19 cellular contexts compared by ENCODE assay signal in the genomic region with DNA sequence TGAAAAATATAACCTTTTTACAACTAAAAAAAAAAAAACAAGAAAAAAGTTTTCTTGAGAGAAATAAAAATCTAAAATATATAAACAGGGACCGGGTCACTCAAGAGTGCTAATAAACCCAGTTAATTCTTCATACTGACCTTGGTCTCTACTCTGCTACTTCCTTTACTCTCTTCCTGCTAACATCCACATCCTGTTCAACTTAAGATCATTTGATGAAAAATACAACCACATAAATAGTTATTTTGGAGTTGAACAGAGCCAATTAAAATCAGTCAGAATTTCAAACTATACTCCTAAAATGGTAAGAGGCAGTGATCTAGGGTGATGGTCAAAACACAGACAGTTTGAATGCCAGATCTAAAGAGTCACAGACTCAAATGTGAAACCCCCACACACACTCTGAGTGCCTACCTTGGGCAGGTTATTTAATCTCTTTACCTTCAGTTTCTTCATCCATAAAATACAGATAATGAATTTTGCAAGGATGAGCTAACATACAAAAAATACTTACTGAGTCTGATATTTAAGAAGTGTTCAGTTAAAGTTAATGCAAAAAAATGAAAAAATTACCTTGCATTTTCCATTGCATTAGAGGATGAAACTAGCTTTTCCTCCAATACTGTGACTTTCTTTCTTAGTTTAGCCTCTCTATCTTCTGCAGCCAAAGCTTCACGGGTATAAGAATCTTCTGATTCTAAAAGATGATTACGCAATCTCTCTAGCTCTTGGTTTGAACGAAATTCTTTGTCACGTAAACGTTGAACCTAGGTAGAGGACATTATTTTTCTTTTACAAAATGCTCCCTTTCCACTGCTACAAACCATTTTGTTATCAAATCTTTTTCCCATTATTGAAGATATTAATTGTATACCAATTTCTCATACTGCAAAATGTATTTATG. TPM values are rescaled to one million over a fixed set of nuclear protein-coding genes. Genes with fewer than 3 reads are reported as not detected.
DNase-seq lines count a peak whose midpoint lies in the region; ATAC-seq, FAIRE-seq and TF ChIP-seq lines count a peak whose summit lies in the region.
"Had no signal": no experiment of that assay in that cellular context is flagged by ENCODE, and none has a peak within 500 bp of the region (broad histone marks: within the 10 kb centered on the region; RNA-seq: fewer than 3 reads in every experiment).

No MANE protein-coding gene starts in this region.

- H2AFZ ChIP-seq in GM23338 = no peak overlapping the region
- no peak overlapping the region for H2AFZ ChIP-seq in HepG2 (ENCODE audit: low read length)

- H3K4me3 ChIP-seq in CD8-positive, alpha-beta T cell (ENCODE audit: low read depth, low read length) = no peak overlapping the region
- H3K4me3 ChIP-seq in GM23338 (no peak overlapping the region), HepG2 (replicated peaks in 1 of 3; ENCODE audit: insufficient read depth in 1 of 3, low read depth in 2 of 3, low read length in 3 of 3) (no peak overlapping the region)
- H3K4me3 ChIP-seq: transverse colon had no signal

- FAIRE-seq in HepG2 (lab: Jason Lieb, UNC) = no peak

- H3K4me1 Mint-ChIP-seq in CD8-positive, alpha-beta T cell (ENCODE audit: low read depth) = peaks cover 51% of the 10 kb centered on the region
- peaks cover 4% of the 10 kb centered on the region; the same call in 2 of the 3 replicates for H3K4me1 Mint-ChIP-seq in GM23338
- H3K4me1 Mint-ChIP-seq in activated T-helper 1 cell treated with anti-CD3 and anti-CD28 coated beads, Interleukin-12 subunit alpha, Interleukin-12 subunit beta, Interleukin-2, Interleukin-4 antibody, amounts not matched to agents 30 ng/mL and 10 ng/mL and 1 ng/mL, durations not matched to agents 14 hours and 24 hours and 36 hours (ENCODE audit: low read depth) = peaks cover 42% of the 10 kb centered on the region

- H3K4me2 ChIP-seq in GM23338 (no peak overlapping the region), HepG2 (ENCODE audit: low read depth, low read length) (no peak overlapping the region)

- POLR2A ChIA-PET in CD8-positive, alpha-beta T cell (lab: Charles Lee) = no interaction called here
- POLR2A ChIA-PET in HepG2 (lab: Yijun Ruan, JAX) = no interaction called here

- no peaks in the 10 kb centered on the region for H3K9me3 ChIP-seq in CD8-positive, alpha-beta T cell (ENCODE audit: low read length)
- no peaks in the 10 kb centered on the region for H3K9me3 ChIP-seq in HepG2 (ENCODE audit: low read length)
- H3K9me3 ChIP-seq: transverse colon had no signal

- H3F3A ChIP-seq in GM23338 (replicated peaks; ENCODE audit: low read depth) = no peaks in the 10 kb centered on the region

- ATAC-seq in CD8-positive, alpha-beta T cell = peak; percentile 23
- ATAC-seq in GM23338 = no peak
- ATAC-seq in HepG2 = no peak
- ATAC-seq in left lobe of liver = no peak
- ATAC-seq: left ventricle myocardium superior, PC-3, SK-N-SH treated with all-trans-retinoic acid at 6 μM for 48 hours had no signal

- no peaks in the 10 kb centered on the region for H3K9me3 Mint-ChIP-seq in CD8-positive, alpha-beta T cell
- no peaks in the 10 kb centered on the region for H3K9me3 Mint-ChIP-seq in GM23338
- no peaks in the 10 kb centered on the region for H3K9me3 Mint-ChIP-seq in activated T-helper 1 cell treated with anti-CD3 and anti-CD28 coated beads, Interleukin-12 subunit alpha, Interleukin-12 subunit beta, Interleukin-2, Interleukin-4 antibody, amounts not matched to agents 30 ng/mL and 10 ng/mL and 1 ng/mL, durations not matched to agents 14 hours and 24 hours and 36 hours
- H3K9me3 Mint-ChIP-seq: activated B cell treated with CpG ODN at 0.5 μM for 24 hours, brain had no signal

- TF ChIP-seq EP300 in HepG2 (IDR thresholded peaks at IDR 0.05; ENCODE audit: low read depth in 2 of 2, low read length in 2 of 2) (no peak), HepG2 (CRISPR knock-in tag; IDR thresholded peaks at IDR 0.05; ENCODE audit: borderline replicate concordance) (no peak)

- H3K27me3 ChIP-seq in CD8-positive, alpha-beta T cell (ENCODE audit: insufficient read depth, low read length) = no peaks in the 10 kb centered on the region
- H3K27me3 ChIP-seq in GM23338 (ENCODE audit: insufficient read depth) (no peaks in the 10 kb centered on the region), HepG2 (ENCODE audit: control insufficient read depth in 1 of 2, insufficient read depth in 2 of 2, low read length in 2 of 2) (no peaks in the 10 kb centered on the region)
- H3K27me3 ChIP-seq: transverse colon had no signal

- peaks cover 1% of the 10 kb centered on the region for H3K36me3 ChIP-seq in CD8-positive, alpha-beta T cell (ENCODE audit: insufficient read depth, low read length)
- 0 out of 2 replicates have a peak, but pooled peaks cover 1% of the 10 kb centered on the region for H3K36me3 ChIP-seq in GM23338 (ENCODE audit: insufficient read depth)
- peaks cover 2 to 8% of the 10 kb centered on the region in 2 experiments; a peak in 3 of 5 replicates for H3K36me3 ChIP-seq in HepG2 (replicated peaks in 1 of 2; ENCODE audit: control insufficient read depth in 1 of 2, insufficient read depth in 2 of 2, low read length in 2 of 2)

- peaks cover 48% of the 10 kb centered on the region for H3K4me1 ChIP-seq in CD8-positive, alpha-beta T cell (ENCODE audit: insufficient read depth, low read length)
- H3K4me1 ChIP-seq in GM23338 (ENCODE audit: insufficient read depth) (no peaks in the 10 kb centered on the region), HepG2 (ENCODE audit: insufficient read depth, low read length) (no peaks in the 10 kb centered on the region)

- no peak for TF ChIP-seq CTCF in CD8-positive, alpha-beta T cell (IDR thresholded peaks at IDR 0.05)
- TF ChIP-seq CTCF in GM23338 (conservative IDR thresholded peaks at IDR 0.05; ENCODE audit: low read depth in 2 of 2) = no peak
- no peak for TF ChIP-seq CTCF in HepG2 (CRISPR knock-in tag; IDR thresholded peaks at IDR 0.05)

- H3K9me2 ChIP-seq in GM23338 (ENCODE audit: insufficient read depth) = no peaks in the 10 kb centered on the region

- in situ Hi-C loops in HepG2 (cut with HindIII; ENCODE audit: extremely low pct_ligation_motif_present, low pct_unique_long_range_greater_than_20kb) = no loop called here

- no peaks in the 10 kb centered on the region for H4K20me1 ChIP-seq in GM23338 (replicated peaks; ENCODE audit: insufficient read depth)
- no peaks in the 10 kb centered on the region for H4K20me1 ChIP-seq in HepG2 (ENCODE audit: insufficient read depth, low read length)

- peaks cover 27% of the 10 kb centered on the region for H3K36me3 Mint-ChIP-seq in CD8-positive, alpha-beta T cell
- H3K36me3 Mint-ChIP-seq in GM23338 (ENCODE audit: low read depth) = peaks cover 5% of the 10 kb centered on the region; the same call in 1 of the 3 replicates
- H3K36me3 Mint-ChIP-seq in activated T-helper 1 cell treated with anti-CD3 and anti-CD28 coated beads, Interleukin-12 subunit alpha, Interleukin-12 subunit beta, Interleukin-2, Interleukin-4 antibody, amounts not matched to agents 30 ng/mL and 10 ng/mL and 1 ng/mL, durations not matched to agents 14 hours and 24 hours and 36 hours (ENCODE audit: low read depth) = peaks cover 34% of the 10 kb centered on the region

- H3K79me2 ChIP-seq in GM23338 (replicated peaks; ENCODE audit: insufficient read depth) = no peaks in the 10 kb centered on the region
- H3K79me2 ChIP-seq in HepG2 (ENCODE audit: insufficient read depth, low read length) = no peaks in the 10 kb centered on the region

- no peak overlapping the region for H3K27ac ChIP-seq in CD8-positive, alpha-beta T cell (ENCODE audit: low read depth, low read length)
- H3K27ac ChIP-seq in GM23338 (ENCODE audit: low read depth) = no peak overlapping the region
- H3K27ac ChIP-seq in HepG2 (ENCODE audit: extremely low read length, insufficient read depth, low read length) = no peak overlapping the region
- H3K27ac ChIP-seq: transverse colon had no signal

- H3K9ac ChIP-seq in HepG2 (ENCODE audit: insufficient read depth, low read depth, low read length) = no peak overlapping the region

- intact Hi-C loops in CD8-positive, alpha-beta T cell (cut with DNase I, micrococcal nuclease) = loop anchor here (5.0 to 10.0 kb wide), 4 partner anchors 43 to 517 kb away; partner anchors contain the start of gene TRIP11 (in 1 of the 2)
- intact Hi-C loops in activated T-helper 1 cell treated with anti-CD3 and anti-CD28 coated beads, Interleukin-12 subunit alpha, Interleukin-12 subunit beta, Interleukin-2, Interleukin-4 antibody, amounts not matched to agents 30 ng/mL and 10 ng/mL and 1 ng/mL, durations not matched to agents 14 hours and 24 hours and 36 hours (cut with micrococcal nuclease) = loop anchor here (10.0 kb wide), 1 partner anchor 54 kb away; the partner anchor contains the start of gene FBLN5
- intact Hi-C loops in HepG2 (cut with micrococcal nuclease; ENCODE audit: unreplicated experiment) = loop anchor here (5.0 kb wide), 2 partner anchors 52 to 347 kb away; partner anchors contain the start of gene FBLN5

- CTCF ChIA-PET in CD8-positive, alpha-beta T cell (lab: Charles Lee) = interaction anchor here (0.6 to 1.1 kb wide), 2 partner anchors 596 to 752 kb away, joined by 3 read pairs; no protein-coding TSS in a partner anchor
- CTCF ChIA-PET in HepG2 (lab: Yijun Ruan, JAX; ENCODE audit: low intra/inter-chr PET ratio, low total read pairs) = no interaction called here

- DNase-seq in CD8-positive, alpha-beta T cell = no peak
- DNase-seq in GM23338 (ENCODE audit: low spot score) (peak; percentile 37), HepG2 (ENCODE audit: low spot score) (no peak), NCI-H1694 treated with DMSO at 0.1 percent for 48 hours (lab: John Stamatoyannopoulos, UW) (no peak), left lobe of liver (ENCODE audit: low spot score) (no peak), T-helper 9 cell (no peak)
- no peak for DNase-seq in activated T-helper 1 cell treated with anti-CD3 and anti-CD28 coated beads, Interleukin-12 subunit alpha, Interleukin-12 subunit beta, Interleukin-2, Interleukin-4 antibody, amounts not matched to agents 30 ng/mL and 10 ng/mL and 1 ng/mL, durations not matched to agents 14 hours and 24 hours and 36 hours (ENCODE audit: low spot score)
- DNase-seq: activated B cell treated with CpG ODN at 0.5 μM for 24 hours; GF-D8; hypothalamus; left ventricle myocardium superior; NCI-H146; NCI-H524; PC-3; stimulated activated CD4-positive, alpha-beta T cell treated with anti-CD3 and anti-CD28 coated beads, Interleukin-2, amount 100 ng/mL, for 24 hours; stimulated activated CD8-positive, alpha-beta memory T cell treated with anti-CD3 and anti-CD28 coated beads, Interleukin-4, amount 100 ng/mL, for 48 hours; transverse colon had no signal

- no peak for TF ChIP-seq POLR2A in HepG2 (IDR thresholded peaks at IDR 0.05; ENCODE audit: insufficient read depth in 1 of 2, low read depth in 2 of 2, low read length in 2 of 2)

- no peaks in the 10 kb centered on the region for H3K27me3 Mint-ChIP-seq in CD8-positive, alpha-beta T cell (ENCODE audit: low read depth)
- H3K27me3 Mint-ChIP-seq in GM23338 (ENCODE audit: insufficient read depth, low read depth, poor library complexity) = no peaks in the 10 kb centered on the region
- H3K27me3 Mint-ChIP-seq in activated T-helper 1 cell treated with anti-CD3 and anti-CD28 coated beads, Interleukin-12 subunit alpha, Interleukin-12 subunit beta, Interleukin-2, Interleukin-4 antibody, amounts not matched to agents 30 ng/mL and 10 ng/mL and 1 ng/mL, durations not matched to agents 14 hours and 24 hours and 36 hours (ENCODE audit: insufficient read depth) = no peaks in the 10 kb centered on the region
- H3K27me3 Mint-ChIP-seq: activated B cell treated with CpG ODN at 0.5 μM for 24 hours, brain had no signal

- 93% methylated on average over 6 of the region's 6 CpGs for WGBS in HepG2 (ENCODE audit: low lambda C conversion rate)

- no peak for TF ChIP-seq RAD21 in HepG2 (CRISPR knock-in tag; IDR thresholded peaks at IDR 0.05)

- no TSS peak for BruUV-seq in HepG2 (replicated peaks; lab: Mats Ljungman, UMichigan)

- H3K27ac Mint-ChIP-seq in CD8-positive, alpha-beta T cell = peak overlapping the region; percentile 50
- no peak overlapping the region for H3K27ac Mint-ChIP-seq in GM23338
- peak overlapping the region; percentile 61 for H3K27ac Mint-ChIP-seq in activated T-helper 1 cell treated with anti-CD3 and anti-CD28 coated beads, Interleukin-12 subunit alpha, Interleukin-12 subunit beta, Interleukin-2, Interleukin-4 antibody, amounts not matched to agents 30 ng/mL and 10 ng/mL and 1 ng/mL, durations not matched to agents 14 hours and 24 hours and 36 hours
- H3K27ac Mint-ChIP-seq: activated B cell treated with CpG ODN at 0.5 μM for 24 hours had no signal

- H3K4me3 Mint-ChIP-seq in CD8-positive, alpha-beta T cell = peak overlapping the region; percentile 26
- H3K4me3 Mint-ChIP-seq in GM23338 = no peak overlapping the region
- no peak overlapping the region for H3K4me3 Mint-ChIP-seq in activated T-helper 1 cell treated with anti-CD3 and anti-CD28 coated beads, Interleukin-12 subunit alpha, Interleukin-12 subunit beta, Interleukin-2, Interleukin-4 antibody, amounts not matched to agents 30 ng/mL and 10 ng/mL and 1 ng/mL, durations not matched to agents 14 hours and 24 hours and 36 hours
- H3K4me3 Mint-ChIP-seq: activated B cell treated with CpG ODN at 0.5 μM for 24 hours, brain had no signal

RNA-seq across cellular contexts. Expression of gene TRIP11, which starts 40.9 kb away (rescaled TPM):
- total RNA-seq in CD8-positive, alpha-beta T cell = 10 to 100 TPM; 25.3 to 26.5 TPM
- total RNA-seq in GM23338 (2014; rRNA removed; shearing (Covaris generic)) = 17.7 and 24.9 TPM in 2 replicates
- polyA plus RNA-seq in GM23338 (2016; fragmentation: Nextera tagmentation; extraction: Ambion mirVana) (30.6 and 52.2 TPM in 2 replicates), HepG2 (2011; rRNA removed) (10.5 and 10.9 TPM in 2 replicates)
- 36.5 and 44.4 TPM in 2 replicates for total RNA-seq in activated T-helper 1 cell treated with anti-CD3 and anti-CD28 coated beads, Interleukin-12 subunit alpha, Interleukin-12 subunit beta, Interleukin-2, Interleukin-4 antibody, amounts not matched to agents 30 ng/mL and 10 ng/mL and 1 ng/mL, durations not matched to agents 14 hours and 24 hours and 36 hours
- total RNA-seq in HepG2 (2016; rRNA removed; fragmentation: Illumina TruSeq; extraction: Trizol) (32.8 and 51.4 TPM in 2 replicates), left lobe of liver (29.8 TPM)
- total RNA-seq in HepG2 (2016; cell fraction: cytosol; rRNA removed; fragmentation: Illumina TruSeq; extraction: Trizol; ENCODE audit: low read depth) = 4.5 and 7.6 TPM in 2 replicates
- 30.2 and 44.1 TPM in 2 replicates for total RNA-seq in HepG2 (2016; cell fraction: insoluble cytoplasmic fraction; rRNA removed; fragmentation: Illumina TruSeq; extraction: Trizol)
- 8.8 and 11.2 TPM in 2 replicates for total RNA-seq in HepG2 (2016; cell fraction: membrane; rRNA removed; fragmentation: Illumina TruSeq; extraction: Trizol)
- total RNA-seq in HepG2 (2016; cell fraction: nucleus; rRNA removed; fragmentation: Illumina TruSeq; extraction: Trizol) = 50.4 and 51.2 TPM in 2 replicates
- polyA plus RNA-seq in HepG2 (2011; cell fraction: cytosol; rRNA removed) = 4.2 and 5.2 TPM in 2 replicates
- 6.4 and 6.6 TPM in 2 replicates for polyA plus RNA-seq in HepG2 (2011; cell fraction: nucleus; rRNA removed)
- polyA plus RNA-seq in HepG2 (2012) = 8.6 and 12.1 TPM in 2 replicates
- polyA plus RNA-seq in HepG2 (2016; cell fraction: cytosol; fragmentation: Illumina TruSeq; extraction: Trizol; ENCODE audit: low read depth) = 2.6 and 3.0 TPM in 2 replicates
- polyA plus RNA-seq in HepG2 (2016; cell fraction: insoluble cytoplasmic fraction; fragmentation: Illumina TruSeq; extraction: Trizol; ENCODE audit: low read depth) = 11.0 and 13.4 TPM in 2 replicates
- polyA plus RNA-seq in HepG2 (2016; cell fraction: membrane; fragmentation: Illumina TruSeq; extraction: Trizol; ENCODE audit: low read depth) = 2.5 and 2.9 TPM in 2 replicates
- polyA plus RNA-seq in HepG2 (2016; cell fraction: nucleus; fragmentation: Illumina TruSeq; extraction: Trizol; ENCODE audit: insufficient read depth, low read depth) = 17.1 and 18.5 TPM in 2 replicates
- 41.3 and 64.9 TPM in 2 replicates for polyA minus RNA-seq in HepG2 (2011; rRNA and poly(A)+ RNA removed; ENCODE audit: low replicate concordance)
- polyA minus RNA-seq in HepG2 (2011; cell fraction: cytosol; rRNA and poly(A)+ RNA removed) = 26.4 and 27.7 TPM in 2 replicates
- 37.2 and 66.0 TPM in 2 replicates for polyA minus RNA-seq in HepG2 (2011; cell fraction: nucleus; rRNA and poly(A)+ RNA removed)

RNA-seq across cellular contexts. Expression of gene FBLN5, which starts 51.4 kb away (rescaled TPM):
- total RNA-seq in CD8-positive, alpha-beta T cell = 1 to 10 TPM; 1.4 TPM
- total RNA-seq in GM23338 (2014; rRNA removed; shearing (Covaris generic)) = 2.0 and 4.9 TPM in 2 replicates
- polyA plus RNA-seq in GM23338 (2016; fragmentation: Nextera tagmentation; extraction: Ambion mirVana) = 4.3 and 6.0 TPM in 2 replicates
- 0.69 and 1.2 TPM in 2 replicates for total RNA-seq in activated T-helper 1 cell treated with anti-CD3 and anti-CD28 coated beads, Interleukin-12 subunit alpha, Interleukin-12 subunit beta, Interleukin-2, Interleukin-4 antibody, amounts not matched to agents 30 ng/mL and 10 ng/mL and 1 ng/mL, durations not matched to agents 14 hours and 24 hours and 36 hours
- 0.60 and 0.77 TPM in 2 replicates for total RNA-seq in HepG2 (2016; rRNA removed; fragmentation: Illumina TruSeq; extraction: Trizol)
- total RNA-seq in HepG2 (2016; cell fraction: cytosol; rRNA removed; fragmentation: Illumina TruSeq; extraction: Trizol; ENCODE audit: low read depth) = 0.09 and 0.30 TPM in 2 replicates
- total RNA-seq in HepG2 (2016; cell fraction: insoluble cytoplasmic fraction; rRNA removed; fragmentation: Illumina TruSeq; extraction: Trizol) = 0.43 and 0.54 TPM in 2 replicates
- total RNA-seq in HepG2 (2016; cell fraction: membrane; rRNA removed; fragmentation: Illumina TruSeq; extraction: Trizol) = 0.45 and 0.68 TPM in 2 replicates
- 0.66 and 0.96 TPM in 2 replicates for total RNA-seq in HepG2 (2016; cell fraction: nucleus; rRNA removed; fragmentation: Illumina TruSeq; extraction: Trizol)
- polyA plus RNA-seq in HepG2 (2011; rRNA removed) = 0.38 and 0.71 TPM in 2 replicates
- 0.15 and 0.74 TPM in 2 replicates for polyA plus RNA-seq in HepG2 (2011; cell fraction: cytosol; rRNA removed)
- polyA plus RNA-seq in HepG2 (2011; cell fraction: nucleus; rRNA removed) = 0.23 and 0.81 TPM in 2 replicates
- polyA plus RNA-seq in HepG2 (2012) = 30.3 and 36.9 TPM in 2 replicates
- polyA plus RNA-seq in HepG2 (2016; cell fraction: cytosol; fragmentation: Illumina TruSeq; extraction: Trizol; ENCODE audit: low read depth) = 0.29 and 0.35 TPM in 2 replicates
- 0.86 and 1.8 TPM in 2 replicates for polyA plus RNA-seq in HepG2 (2016; cell fraction: insoluble cytoplasmic fraction; fragmentation: Illumina TruSeq; extraction: Trizol; ENCODE audit: low read depth)
- 0.79 and 1.0 TPM in 2 replicates for polyA plus RNA-seq in HepG2 (2016; cell fraction: membrane; fragmentation: Illumina TruSeq; extraction: Trizol; ENCODE audit: low read depth)
- polyA plus RNA-seq in HepG2 (2016; cell fraction: nucleus; fragmentation: Illumina TruSeq; extraction: Trizol; ENCODE audit: insufficient read depth, low read depth) = 1.5 and 2.6 TPM in 2 replicates
- polyA minus RNA-seq in HepG2 (2011; rRNA and poly(A)+ RNA removed; ENCODE audit: low replicate concordance) = 0.46 and 2.9 TPM in 2 replicates
- polyA minus RNA-seq in HepG2 (2011; cell fraction: cytosol; rRNA and poly(A)+ RNA removed) = 0.44 and 0.89 TPM in 2 replicates
- polyA minus RNA-seq in HepG2 (2011; cell fraction: nucleus; rRNA and poly(A)+ RNA removed) = 0.75 and 0.77 TPM in 2 replicates
- 7.7 TPM for total RNA-seq in left lobe of liver
- total RNA-seq: activated B cell treated with CpG ODN at 0.5 μM for 24 hours had no signal
